Comparison of ENCODE assay signal across 31 cellular contexts in genomic region chr2:141947715-141948114, GRCh38.
"Had no signal": no experiment of that assay in that cellular context is flagged by ENCODE, and none has a peak within 500 bp of the region (broad histone marks: within the 10 kb centered on the region; RNA-seq: fewer than 3 reads in every experiment).

No MANE protein-coding gene starts in this region.

- H3K9me3 ChIP-seq: adrenal gland, body of pancreas, breast epithelium had no signal

- DNase-seq: activated B cell treated with CpG ODN at 0.5 μM for 24 hours; activated CD4-positive, alpha-beta memory T cell treated with anti-CD3 and anti-CD28 coated beads for 36 hours; activated CD4-positive, alpha-beta T cell treated with anti-CD3 and anti-CD28 coated beads for 4 hours; activated CD4-positive, alpha-beta T cell treated with anti-CD3 and anti-CD28 coated beads, Interleukin-2, amount 10 ng/mL, durations not matched to agents 24 days and 14 days; activated CD4-positive, alpha-beta T cell treated with anti-CD3 and anti-CD28 coated beads, Interleukin-2, amount 50 U/mL, for 1 hour; activated CD4-positive, alpha-beta T cell treated with anti-CD3 and anti-CD28 coated beads, Interleukin-2, amount 50 U/mL, for 4 hours; activated CD4-positive, CD25-positive, alpha-beta regulatory T cell treated with anti-CD3 and anti-CD28 coated beads, Interleukin-2, amount 50 U/mL, for 72 hours; activated CD8-positive, alpha-beta memory T cell treated with anti-CD3 and anti-CD28 coated beads, Interleukin-2, amount 50 U/mL, for 4 hours; activated CD8-positive, alpha-beta T cell treated with anti-CD3 and anti-CD28 coated beads for 36 hours; activated effector memory CD4-positive, alpha-beta T cell treated with anti-CD3 and anti-CD28 coated beads, Interleukin-2, amount 50 U/mL, for 16 hours; activated gamma-delta T cell treated with Interleukin-2 at 50 U/mL for 16 hours; activated naive CD4-positive, alpha-beta T cell; activated naive CD4-positive, alpha-beta T cell treated with anti-CD3 and anti-CD28 coated beads for 36 hours; activated naive CD4-positive, alpha-beta T cell treated with anti-CD3 and anti-CD28 coated beads, Interleukin-2, amount 50 U/mL, for 16 hours; activated naive CD8-positive, alpha-beta T cell treated with anti-CD3 and anti-CD28 coated beads for 36 hours; activated T-cell treated with anti-CD3 and anti-CD28 coated beads for 4 hours; activated T-cell treated with anti-CD3 and anti-CD28 coated beads, Interleukin-2, amount 50 U/mL, for 1 hour; activated T-cell treated with anti-CD3 and anti-CD28 coated beads, Interleukin-2, amount 50 U/mL, for 4 hours; activated T-cell treated with anti-CD3 and anti-CD28 coated beads, Interleukin-2, amount 50 U/mL, for 72 hours; adrenal gland; amniotic stem cell; aorta; body of pancreas; brain microvascular endothelial cell; central memory CD4-positive, alpha-beta T cell; T-helper 2 cell; T-helper 9 cell had no signal

- H3K27me3 ChIP-seq: adrenal gland, body of pancreas, brain microvascular endothelial cell, breast epithelium had no signal

- H3K4me1 ChIP-seq: adrenal gland, body of pancreas, breast epithelium had no signal

- H3K27ac ChIP-seq: adrenal gland, body of pancreas, brain microvascular endothelial cell, breast epithelium, VCaP had no signal

- H3K4me3 ChIP-seq: adrenal gland, body of pancreas, breast epithelium had no signal

- H3K36me3 ChIP-seq: adrenal gland, brain microvascular endothelial cell, breast epithelium had no signal

- ATAC-seq: activated CD8-positive, alpha-beta T cell treated with anti-CD3 and anti-CD28 coated beads for 36 hours; activated naive CD4-positive, alpha-beta T cell treated with anti-CD3 and anti-CD28 coated beads, Interleukin-2, amount 50 U/mL, for 72 hours; activated T-cell treated with anti-CD3 and anti-CD28 coated beads, Interleukin-2, amount 50 U/mL, for 4 hours; activated T-cell treated with anti-CD3 and anti-CD28 coated beads, Interleukin-2, amount 50 U/mL, for 72 hours; activated T-helper 17 cell treated with anti-CD3 and anti-CD28 coated beads, Interleukin-2, amount 50 U/mL, for 72 hours; body of pancreas had no signal
